Comparison of ENCODE assay signal across 8 cellular contexts in genomic region chr4:139278956-139279722, GRCh38. TPM values are rescaled to one million over a fixed set of nuclear protein-coding genes. Genes with fewer than 3 reads are reported as not detected.
A peak's percentile ranks its signal among the peaks of the same experiment; 100 is the strongest.
DNase-seq lines count a peak whose midpoint lies in the region; ATAC-seq and TF ChIP-seq lines count a peak whose summit lies in the region.

No MANE protein-coding gene starts in this region.

- H3K27me3 Mint-ChIP-seq in endodermal cell (ENCODE audit: insufficient read depth) (peaks cover 54% of the 10 kb centered on the region), nephron progenitor cell (ENCODE audit: low read depth, poor library complexity) (peaks cover 78% of the 10 kb centered on the region)

- no peaks in the 10 kb centered on the region for H3K79me2 ChIP-seq in OCI-LY3 (ENCODE audit: low read length)

- peaks cover 6% of the 10 kb centered on the region; the same call in 1 of the 2 replicates for H3K4me1 ChIP-seq in OCI-LY3 (ENCODE audit: low read length)
- H3K4me1 ChIP-seq in endodermal cell (ENCODE audit: control insufficient read depth, insufficient read depth, low read length): no peaks in the 10 kb centered on the region

- no peak overlapping the region for H3K27ac Mint-ChIP-seq in endodermal cell
- no peak overlapping the region for H3K27ac Mint-ChIP-seq in nephron progenitor cell

- H3K9ac ChIP-seq in OCI-LY3 (ENCODE audit: low read length) (no peak overlapping the region), endodermal cell (ENCODE audit: extremely low read depth, low read length, poor library complexity, severe bottlenecking) (no peak overlapping the region)

- peaks cover under 1% of the 10 kb centered on the region for H3K9me3 Mint-ChIP-seq in endodermal cell
- H3K9me3 Mint-ChIP-seq in nephron progenitor cell: peaks cover under 1% of the 10 kb centered on the region

- no peak for DNase-seq in BJ (ENCODE audit: low read depth)
- DNase-seq in endodermal cell: peak; percentile 75
- peak; percentile 34 for DNase-seq in nephron progenitor cell
- no peak for DNase-seq in RKO (ENCODE audit: low spot score)
- DNase-seq in A172 (ENCODE audit: low spot score): no peak

- H3K36me3 ChIP-seq in BJ (ENCODE audit: control insufficient read depth, insufficient read depth, low read length) (no peaks in the 10 kb centered on the region), OCI-LY3 (replicated peaks; ENCODE audit: low read depth, low read length) (no peaks in the 10 kb centered on the region), endodermal cell (ENCODE audit: control insufficient read depth, insufficient read depth, low read length) (no peaks in the 10 kb centered on the region)

- H3K4me3 ChIP-seq in BJ (ENCODE audit: low read depth, low read length) (peak overlapping the region; percentile 59), OCI-LY3 (ENCODE audit: low read length) (peak overlapping the region; percentile 70), endodermal cell (ENCODE audit: low read length) (peak overlapping the region; percentile 77)

- H3K4me3 Mint-ChIP-seq in endodermal cell: peak overlapping the region; percentile 58
- peak overlapping the region; percentile 84 for H3K4me3 Mint-ChIP-seq in nephron progenitor cell

- ATAC-seq in GM21786 (IDR thresholded peaks at IDR 0.05; ENCODE audit: unreplicated experiment): no peak
- no peak for ATAC-seq in GM21447 (IDR thresholded peaks at IDR 0.05; ENCODE audit: unreplicated experiment)

- H3K4me2 ChIP-seq in OCI-LY3 (ENCODE audit: low read length): peak overlapping the region; percentile 60

- H2AFZ ChIP-seq in OCI-LY3 (ENCODE audit: low read depth, low read length): no peak overlapping the region

- no peak overlapping the region for H3K27ac ChIP-seq in OCI-LY3 (ENCODE audit: low read length)
- no peak overlapping the region for H3K27ac ChIP-seq in endodermal cell (ENCODE audit: low read depth, low read length)

- POLR2A ChIA-PET in BJ (lab: Charles Lee): no interaction called here

- H3K4me1 Mint-ChIP-seq in endodermal cell (peaks cover 6% of the 10 kb centered on the region), nephron progenitor cell (peaks cover 14% of the 10 kb centered on the region)

- no peaks in the 10 kb centered on the region for H4K20me1 ChIP-seq in OCI-LY3 (ENCODE audit: insufficient read depth, low read length)

- H3K27me3 ChIP-seq in BJ (ENCODE audit: control insufficient read depth, insufficient read depth, low read length) (no peaks in the 10 kb centered on the region), OCI-LY3 (ENCODE audit: low read depth, low read length) (peaks cover 29% of the 10 kb centered on the region), endodermal cell (ENCODE audit: control insufficient read depth, insufficient read depth, low read length, poor library complexity, severe bottlenecking) (peaks cover 54% of the 10 kb centered on the region)

- H3K36me3 Mint-ChIP-seq in endodermal cell (ENCODE audit: low read depth) (no peaks in the 10 kb centered on the region), nephron progenitor cell (ENCODE audit: low read depth) (peaks cover 1% of the 10 kb centered on the region)

- TF ChIP-seq CTCF in BJ (IDR thresholded peaks at IDR 0.05; ENCODE audit: insufficient read depth, low read depth, low read length) (no peak), OCI-LY3 (IDR thresholded peaks at IDR 0.05; ENCODE audit: low read depth, low read length) (no peak), endodermal cell (conservative IDR thresholded peaks at IDR 0.05) (no peak), nephron progenitor cell (IDR thresholded peaks at IDR 0.05) (no peak)

- peaks cover 3% of the 10 kb centered on the region for H3K9me3 ChIP-seq in OCI-LY3 (ENCODE audit: insufficient read depth, low read length)
- H3K9me3 ChIP-seq in endodermal cell (ENCODE audit: control insufficient read depth, low read length): no peaks in the 10 kb centered on the region

- 25 to 36% methylated on average over 33 to 38 of the region's 38 CpGs for WGBS in endodermal cell (ENCODE audit: insufficient coverage in 1 of 2, insufficient read length in 1 of 2), 2 experiments

- CTCF ChIA-PET in BJ (lab: Yijun Ruan, JAX): interaction anchor here (1.7 to 2.1 kb wide), 2 partner anchors 11 to 28 kb away, joined by 4 to 6 read pairs; no protein-coding TSS in a partner anchor

RNA-seq across cellular contexts. Expression of gene MGARP, which starts 0.9 kb away (rescaled TPM):
- polyA plus RNA-seq in BJ (2011; rRNA removed): 24.2 and 29.5 TPM in 2 replicates
- 4.1 and 4.6 TPM in 2 replicates for polyA minus RNA-seq in BJ (2011; rRNA and poly(A)+ RNA removed)
- 1 to 10 TPM in 1 of 2 donors, under 1 TPM in 1; 0.53 to 1.3 TPM for total RNA-seq in endodermal cell
- polyA plus RNA-seq in endodermal cell (2013, experiment 1 of 2): 1.2 TPM
- 0.87 TPM for polyA plus RNA-seq in endodermal cell (2013, experiment 2 of 2)
- 0.89 and 1.2 TPM in 2 replicates for total RNA-seq in A172 (2014; rRNA removed; shearing (Covaris generic))

RNA-seq across cellular contexts. Expression of gene NAA15, which starts 22.2 kb away (rescaled TPM):
- 5.3 and 15.0 TPM in 2 replicates for polyA plus RNA-seq in BJ (2011; rRNA removed)
- polyA minus RNA-seq in BJ (2011; rRNA and poly(A)+ RNA removed): 7.3 and 9.0 TPM in 2 replicates
- total RNA-seq in endodermal cell: 10 to 100 TPM; 64.7 to 78.9 TPM
- 47.2 TPM for polyA plus RNA-seq in endodermal cell (2013, experiment 1 of 2)
- 44.2 TPM for polyA plus RNA-seq in endodermal cell (2013, experiment 2 of 2)
- total RNA-seq in A172 (2014; rRNA removed; shearing (Covaris generic)): 56.6 and 57.2 TPM in 2 replicates

RNA-seq across cellular contexts. Expression of gene NDUFC1, which starts 23.1 kb away (rescaled TPM):
- 53.0 and 54.2 TPM in 2 replicates for polyA plus RNA-seq in BJ (2011; rRNA removed)
- 8.9 and 9.9 TPM in 2 replicates for polyA minus RNA-seq in BJ (2011; rRNA and poly(A)+ RNA removed)
- total RNA-seq in endodermal cell: 10 to 100 TPM; 54.2 to 64.5 TPM
- 84.0 TPM for polyA plus RNA-seq in endodermal cell (2013, experiment 1 of 2)
- polyA plus RNA-seq in endodermal cell (2013, experiment 2 of 2): 82.4 TPM
- 66.0 and 102 TPM in 2 replicates for total RNA-seq in A172 (2014; rRNA removed; shearing (Covaris generic))

Comparison
In these comparisons a context has a peak if more than half of its experiments do, and no peak if none do; other contexts are left out.
1. DNase-seq: peak in endodermal cell (single experiment) and nephron progenitor cell (single experiment); none in BJ (single experiment), RKO (single experiment) and A172 (single experiment).
2. Peak in every context shown above with its lines, with median percentiles within 50 percentile points of each other: H3K4me3 ChIP-seq.